Comparison of ENCODE assay signal across 8 cellular contexts in the genomic region with DNA sequence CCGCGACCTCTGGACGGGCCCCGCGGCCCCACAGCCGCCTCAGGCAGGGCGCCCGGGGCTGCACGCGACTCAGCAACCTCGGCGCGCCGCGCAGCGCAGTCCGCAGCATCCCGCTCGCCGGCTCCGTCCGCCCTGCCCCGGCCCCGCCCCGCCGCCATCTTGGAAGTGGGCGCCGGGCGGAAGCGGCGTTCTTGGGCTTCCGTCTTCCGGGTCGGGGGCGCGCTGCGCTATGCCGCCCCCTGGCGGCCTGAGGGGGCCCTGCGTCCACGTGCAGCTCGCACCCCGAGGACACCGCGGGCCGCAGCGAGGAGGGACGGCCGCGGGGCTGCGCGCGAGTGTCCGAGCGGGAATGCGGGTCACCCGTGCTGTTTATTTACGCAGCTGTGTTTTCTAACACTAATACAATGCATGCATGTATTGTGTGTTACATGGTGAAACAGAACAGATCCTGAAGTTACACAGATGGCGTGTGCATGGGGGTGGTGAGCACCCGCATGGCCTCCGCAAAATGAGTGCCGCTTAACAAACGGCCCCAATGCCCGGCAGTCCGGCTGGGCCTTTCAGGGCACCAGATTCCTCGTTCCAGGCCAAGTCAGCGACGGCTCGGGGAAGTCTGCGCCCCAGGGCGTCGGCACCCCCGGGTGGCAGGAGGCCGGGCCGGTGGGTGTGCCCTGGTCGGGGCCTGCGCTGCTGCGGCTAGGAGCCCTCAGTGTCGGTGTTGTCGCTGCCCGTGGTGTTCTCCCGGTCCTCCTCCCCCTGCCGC. TPM values are rescaled to one million over a fixed set of nuclear protein-coding genes. Genes with fewer than 3 reads are reported as not detected.
DNase-seq lines count a peak whose midpoint lies in the region; ATAC-seq and TF ChIP-seq lines count a peak whose summit lies in the region.

A gene (minus strand): TSS at position 139 of the 763 bp plus-strand sequence. CDS start 30 bp downstream, at position 109.

- peaks cover 10% of the 10 kb centered on the region for H3K4me1 ChIP-seq in KMS-11 (ENCODE audit: low read depth, poor library complexity, severe bottlenecking)
- no peaks in the 10 kb centered on the region for H3K4me1 ChIP-seq in neuron (ENCODE audit: insufficient read depth, low read length)

- H3K27me3 ChIP-seq in KMS-11 (ENCODE audit: insufficient read depth, low read depth) (no peaks in the 10 kb centered on the region), neuron (ENCODE audit: insufficient read depth, low read length) (no peaks in the 10 kb centered on the region)

- DNase-seq in ELR (ENCODE audit: low read depth) (peak; percentile 86), SHP77 (lab: John Stamatoyannopoulos, UW) (peak; percentile 65 to 76), fibroblast of villous mesenchyme (ENCODE audit: low read depth) (peak; percentile 84), stromal cell of bone marrow (ENCODE audit: low read depth) (peak; percentile 65)
- peak; percentile 95 for DNase-seq in activated effector memory CD4-positive, alpha-beta T cell treated with anti-CD3 and anti-CD28 coated beads, Interleukin-2, amount 50 U/mL, for 16 hours

- H3K4me2 ChIP-seq in KMS-11: peak within 1 kb of the TSS; percentile 37; the same call in 1 of the 2 replicates

- H3K9ac ChIP-seq in KMS-11: peak within 1 kb of the TSS; percentile 89

- peak; percentile 62 for ATAC-seq in GM21786 (IDR thresholded peaks at IDR 0.05; ENCODE audit: unreplicated experiment)

- TF ChIP-seq CTCF in KMS-11 (conservative IDR thresholded peaks at IDR 0.05; ENCODE audit: low read depth, low read length) (peak; percentile 84), fibroblast of villous mesenchyme (IDR thresholded peaks at IDR 0.05; ENCODE audit: insufficient read depth, low read depth, low read length) (peak; percentile 77)

- H2AFZ ChIP-seq in KMS-11 (ENCODE audit: low read depth): peak within 1 kb of the TSS; percentile 42
- H2AFZ ChIP-seq in neuron (ENCODE audit: low read depth, low read length): no peak within 1 kb of the TSS

- H4K20me1 ChIP-seq in KMS-11 (ENCODE audit: insufficient read depth): no peaks in the 10 kb centered on the region

- H3K4me3 ChIP-seq in KMS-11 (IDR thresholded peaks at IDR 0.05; ENCODE audit: insufficient read depth, low read depth, low read length) (no peak within 1 kb of the TSS), fibroblast of villous mesenchyme (ENCODE audit: low read depth, low read length) (peak within 1 kb of the TSS; percentile 75), neuron (ENCODE audit: low read length) (peak within 1 kb of the TSS; percentile 70)

- H3K27ac ChIP-seq in KMS-11: peak within 1 kb of the TSS; percentile 72

- no peaks in the 10 kb centered on the region for H3K79me2 ChIP-seq in KMS-11 (ENCODE audit: insufficient read depth, low read depth)

- H3K9me3 ChIP-seq in neuron (ENCODE audit: low read length): no peaks in the 10 kb centered on the region

- H3K36me3 ChIP-seq in KMS-11 (ENCODE audit: insufficient read depth) (no peaks in the 10 kb centered on the region), neuron (ENCODE audit: insufficient read depth, low read length) (no peaks in the 10 kb centered on the region)

RNA-seq across cellular contexts. Expression of the gene that starts here (rescaled TPM):
- 8.2 and 17.4 TPM in 2 replicates for total RNA-seq in fibroblast of villous mesenchyme
